ENCODE assay signal across 1 cellular context in genomic region chr15:63373330-63373729, GRCh38.
TF ChIP-seq lines count a peak whose summit lies in the region.

No MANE protein-coding gene starts in this region.

TF ChIP-seq in WTC11, 78 proteins besides CTCF, POLR2A, EP300 and RAD21 (continued from another document):
- TF ChIP-seq, protein P1, sequence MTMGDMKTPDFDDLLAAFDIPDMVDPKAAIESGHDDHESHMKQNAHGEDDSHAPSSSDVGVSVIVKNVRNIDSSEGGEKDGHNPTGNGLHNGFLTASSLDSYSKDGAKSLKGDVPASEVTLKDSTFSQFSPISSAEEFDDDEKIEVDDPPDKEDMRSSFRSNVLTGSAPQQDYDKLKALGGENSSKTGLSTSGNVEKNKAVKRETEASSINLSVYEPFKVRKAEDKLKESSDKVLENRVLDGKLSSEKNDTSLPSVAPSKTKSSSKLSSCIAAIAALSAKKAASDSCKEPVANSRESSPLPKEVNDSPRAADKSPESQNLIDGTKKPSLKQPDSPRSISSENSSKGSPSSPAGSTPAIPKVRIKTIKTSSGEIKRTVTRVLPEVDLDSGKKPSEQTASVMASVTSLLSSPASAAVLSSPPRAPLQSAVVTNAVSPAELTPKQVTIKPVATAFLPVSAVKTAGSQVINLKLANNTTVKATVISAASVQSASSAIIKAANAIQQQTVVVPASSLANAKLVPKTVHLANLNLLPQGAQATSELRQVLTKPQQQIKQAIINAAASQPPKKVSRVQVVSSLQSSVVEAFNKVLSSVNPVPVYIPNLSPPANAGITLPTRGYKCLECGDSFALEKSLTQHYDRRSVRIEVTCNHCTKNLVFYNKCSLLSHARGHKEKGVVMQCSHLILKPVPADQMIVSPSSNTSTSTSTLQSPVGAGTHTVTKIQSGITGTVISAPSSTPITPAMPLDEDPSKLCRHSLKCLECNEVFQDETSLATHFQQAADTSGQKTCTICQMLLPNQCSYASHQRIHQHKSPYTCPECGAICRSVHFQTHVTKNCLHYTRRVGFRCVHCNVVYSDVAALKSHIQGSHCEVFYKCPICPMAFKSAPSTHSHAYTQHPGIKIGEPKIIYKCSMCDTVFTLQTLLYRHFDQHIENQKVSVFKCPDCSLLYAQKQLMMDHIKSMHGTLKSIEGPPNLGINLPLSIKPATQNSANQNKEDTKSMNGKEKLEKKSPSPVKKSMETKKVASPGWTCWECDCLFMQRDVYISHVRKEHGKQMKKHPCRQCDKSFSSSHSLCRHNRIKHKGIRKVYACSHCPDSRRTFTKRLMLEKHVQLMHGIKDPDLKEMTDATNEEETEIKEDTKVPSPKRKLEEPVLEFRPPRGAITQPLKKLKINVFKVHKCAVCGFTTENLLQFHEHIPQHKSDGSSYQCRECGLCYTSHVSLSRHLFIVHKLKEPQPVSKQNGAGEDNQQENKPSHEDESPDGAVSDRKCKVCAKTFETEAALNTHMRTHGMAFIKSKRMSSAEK (CRISPR knock-in tag; IDR thresholded peaks at IDR 0.05; ENCODE audit: borderline replicate concordance) = no peak
- TF ChIP-seq, protein P2, sequence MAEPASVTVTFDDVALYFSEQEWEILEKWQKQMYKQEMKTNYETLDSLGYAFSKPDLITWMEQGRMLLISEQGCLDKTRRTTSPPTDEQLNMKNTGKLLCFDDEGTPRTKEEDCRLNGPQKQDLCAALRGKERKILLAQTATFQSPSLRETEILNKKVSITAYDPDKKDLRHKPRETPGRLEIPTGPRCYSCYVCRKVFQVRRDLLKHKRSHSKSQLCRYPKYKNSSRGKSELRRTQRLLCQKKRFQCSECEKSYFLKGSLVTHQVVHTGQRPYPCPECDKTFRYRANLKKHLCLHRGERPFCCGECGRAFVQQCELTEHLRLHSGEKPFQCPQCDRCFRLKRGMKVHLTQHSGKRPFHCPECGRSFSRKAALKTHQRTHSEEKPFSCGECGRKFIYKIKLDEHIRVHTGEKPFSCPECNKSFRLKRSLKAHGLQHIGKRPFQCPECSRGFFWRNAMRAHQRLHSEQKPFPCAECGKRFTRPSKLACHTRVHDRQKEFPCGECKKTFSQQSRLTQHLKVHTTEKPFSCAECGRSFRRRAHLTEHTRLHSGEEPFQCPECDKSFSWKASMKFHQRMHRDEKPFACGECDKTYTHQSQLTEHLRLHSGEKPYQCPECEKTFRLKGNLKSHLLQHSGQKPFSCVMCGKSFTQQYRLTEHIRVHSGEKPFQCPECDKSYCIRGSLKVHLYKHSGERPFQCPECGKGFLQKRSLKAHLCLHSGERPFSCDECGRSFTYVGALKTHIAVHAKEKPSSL (CRISPR knock-in tag; conservative IDR thresholded peaks at IDR 0.05) = no peak
- no peak for TF ChIP-seq ZNF138 (CRISPR knock-in tag; conservative IDR thresholded peaks at IDR 0.05)
- no peak for TF ChIP-seq JUN (CRISPR knock-in tag; IDR thresholded peaks at IDR 0.05)
- no peak for TF ChIP-seq PRRX2 (CRISPR knock-in tag; IDR thresholded peaks at IDR 0.05)
